Comparison of ENCODE assay signal across 1 cellular context in genomic region chr15:39667382-39668127, GRCh38.
TF ChIP-seq lines count a peak whose summit lies in the region.

No MANE protein-coding gene starts in this region.

TF ChIP-seq in GM23338, 12 proteins besides CTCF, POLR2A, EP300 and RAD21 (continued from another document):
- TF ChIP-seq, protein P1, sequence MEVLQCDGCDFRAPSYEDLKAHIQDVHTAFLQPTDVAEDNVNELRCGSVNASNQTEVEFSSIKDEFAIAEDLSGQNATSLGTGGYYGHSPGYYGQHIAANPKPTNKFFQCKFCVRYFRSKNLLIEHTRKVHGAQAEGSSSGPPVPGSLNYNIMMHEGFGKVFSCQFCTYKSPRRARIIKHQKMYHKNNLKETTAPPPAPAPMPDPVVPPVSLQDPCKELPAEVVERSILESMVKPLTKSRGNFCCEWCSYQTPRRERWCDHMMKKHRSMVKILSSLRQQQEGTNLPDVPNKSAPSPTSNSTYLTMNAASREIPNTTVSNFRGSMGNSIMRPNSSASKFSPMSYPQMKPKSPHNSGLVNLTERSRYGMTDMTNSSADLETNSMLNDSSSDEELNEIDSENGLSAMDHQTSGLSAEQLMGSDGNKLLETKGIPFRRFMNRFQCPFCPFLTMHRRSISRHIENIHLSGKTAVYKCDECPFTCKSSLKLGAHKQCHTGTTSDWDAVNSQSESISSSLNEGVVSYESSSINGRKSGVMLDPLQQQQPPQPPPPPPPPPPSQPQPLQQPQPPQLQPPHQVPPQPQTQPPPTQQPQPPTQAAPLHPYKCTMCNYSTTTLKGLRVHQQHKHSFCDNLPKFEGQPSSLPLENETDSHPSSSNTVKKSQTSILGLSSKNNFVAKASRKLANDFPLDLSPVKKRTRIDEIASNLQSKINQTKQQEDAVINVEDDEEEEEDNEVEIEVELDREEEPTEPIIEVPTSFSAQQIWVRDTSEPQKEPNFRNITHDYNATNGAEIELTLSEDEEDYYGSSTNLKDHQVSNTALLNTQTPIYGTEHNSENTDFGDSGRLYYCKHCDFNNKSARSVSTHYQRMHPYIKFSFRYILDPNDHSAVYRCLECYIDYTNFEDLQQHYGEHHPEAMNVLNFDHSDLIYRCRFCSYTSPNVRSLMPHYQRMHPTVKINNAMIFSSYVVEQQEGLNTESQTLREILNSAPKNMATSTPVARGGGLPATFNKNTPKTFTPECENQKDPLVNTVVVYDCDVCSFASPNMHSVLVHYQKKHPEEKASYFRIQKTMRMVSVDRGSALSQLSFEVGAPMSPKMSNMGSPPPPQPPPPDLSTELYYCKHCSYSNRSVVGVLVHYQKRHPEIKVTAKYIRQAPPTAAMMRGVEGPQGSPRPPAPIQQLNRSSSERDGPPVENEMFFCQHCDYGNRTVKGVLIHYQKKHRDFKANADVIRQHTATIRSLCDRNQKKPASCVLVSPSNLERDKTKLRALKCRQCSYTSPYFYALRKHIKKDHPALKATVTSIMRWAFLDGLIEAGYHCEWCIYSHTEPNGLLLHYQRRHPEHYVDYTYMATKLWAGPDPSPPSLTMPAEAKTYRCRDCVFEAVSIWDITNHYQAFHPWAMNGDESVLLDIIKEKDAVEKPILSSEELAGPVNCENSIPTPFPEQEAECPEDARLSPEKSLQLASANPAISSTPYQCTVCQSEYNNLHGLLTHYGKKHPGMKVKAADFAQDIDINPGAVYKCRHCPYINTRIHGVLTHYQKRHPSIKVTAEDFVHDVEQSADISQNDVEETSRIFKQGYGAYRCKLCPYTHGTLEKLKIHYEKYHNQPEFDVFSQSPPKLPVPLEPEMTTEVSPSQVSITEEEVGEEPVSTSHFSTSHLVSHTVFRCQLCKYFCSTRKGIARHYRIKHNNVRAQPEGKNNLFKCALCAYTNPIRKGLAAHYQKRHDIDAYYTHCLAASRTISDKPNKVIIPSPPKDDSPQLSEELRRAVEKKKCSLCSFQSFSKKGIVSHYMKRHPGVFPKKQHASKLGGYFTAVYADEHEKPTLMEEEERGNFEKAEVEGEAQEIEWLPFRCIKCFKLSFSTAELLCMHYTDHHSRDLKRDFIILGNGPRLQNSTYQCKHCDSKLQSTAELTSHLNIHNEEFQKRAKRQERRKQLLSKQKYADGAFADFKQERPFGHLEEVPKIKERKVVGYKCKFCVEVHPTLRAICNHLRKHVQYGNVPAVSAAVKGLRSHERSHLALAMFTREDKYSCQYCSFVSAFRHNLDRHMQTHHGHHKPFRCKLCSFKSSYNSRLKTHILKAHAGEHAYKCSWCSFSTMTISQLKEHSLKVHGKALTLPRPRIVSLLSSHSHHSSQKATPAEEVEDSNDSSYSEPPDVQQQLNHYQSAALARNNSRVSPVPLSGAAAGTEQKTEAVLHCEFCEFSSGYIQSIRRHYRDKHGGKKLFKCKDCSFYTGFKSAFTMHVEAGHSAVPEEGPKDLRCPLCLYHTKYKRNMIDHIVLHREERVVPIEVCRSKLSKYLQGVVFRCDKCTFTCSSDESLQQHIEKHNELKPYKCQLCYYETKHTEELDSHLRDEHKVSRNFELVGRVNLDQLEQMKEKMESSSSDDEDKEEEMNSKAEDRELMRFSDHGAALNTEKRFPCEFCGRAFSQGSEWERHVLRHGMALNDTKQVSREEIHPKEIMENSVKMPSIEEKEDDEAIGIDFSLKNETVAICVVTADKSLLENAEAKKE (CRISPR knock-in tag; IDR thresholded peaks at IDR 0.05): no peak
- TF ChIP-seq EZH2 (IDR thresholded peaks at IDR 0.05; ENCODE audit: low read depth, unreplicated experiment): no peak
- TF ChIP-seq EZH2phosphoT487 (IDR thresholded peaks at IDR 0.05; ENCODE audit: unreplicated experiment): no peak
- no peak for TF ChIP-seq NANOG (IDR thresholded peaks at IDR 0.05; ENCODE audit: borderline replicate concordance)
- TF ChIP-seq ZNF114 (CRISPR knock-in tag; IDR thresholded peaks at IDR 0.05): no peak
- no peak for TF ChIP-seq STAT1 (IDR thresholded peaks at IDR 0.05; ENCODE audit: unreplicated experiment)
- TF ChIP-seq ZNF331 (CRISPR knock-in tag; IDR thresholded peaks at IDR 0.05; ENCODE audit: low read depth): no peak
- no peak for TF ChIP-seq POLR2AphosphoS5 (IDR thresholded peaks at IDR 0.05; ENCODE audit: low read depth)
